3 cellular contexts compared by ENCODE assay signal in the genomic region with DNA sequence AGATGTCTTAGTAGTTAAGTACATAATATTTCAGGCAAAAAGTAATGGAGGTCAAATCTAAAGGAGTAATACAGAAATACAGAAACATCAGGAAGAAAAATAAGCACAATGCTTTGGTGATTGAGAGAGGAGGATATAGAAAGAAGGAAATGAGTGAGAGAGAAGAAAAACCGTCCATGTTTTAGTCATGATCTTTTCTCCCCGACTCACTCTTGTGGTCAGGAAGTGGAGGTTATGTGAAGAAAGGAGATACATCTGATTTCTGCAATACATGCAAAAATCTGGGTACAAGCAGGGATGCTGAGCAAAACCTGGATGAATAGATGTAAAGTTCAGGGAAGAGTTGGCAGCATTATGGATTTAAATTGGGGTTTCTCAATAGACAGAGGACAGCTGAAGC.
"Had no signal": no experiment of that assay in that cellular context is flagged by ENCODE, and none has a peak within 500 bp of the region (broad histone marks: within the 10 kb centered on the region; RNA-seq: fewer than 3 reads in every experiment).

No MANE protein-coding gene starts in this region.

- DNase-seq: GDM1, GF-D8 had no signal

- H3K4me3 ChIP-seq: GM12878 had no signal
